ENCODE assay signal across 8 cellular contexts in genomic region chr9:131773911-131774379, GRCh38. TPM values are rescaled to one million over a fixed set of nuclear protein-coding genes. Genes with fewer than 3 reads are reported as not detected.
DNase-seq lines count a peak whose midpoint lies in the region; ATAC-seq and TF ChIP-seq lines count a peak whose summit lies in the region.

No MANE protein-coding gene starts in this region.

- in situ Hi-C loops in HAP-1 (cut with MboI; ENCODE audit: low sequenced_read_pairs), result no loop called here

- DNase-seq in AG08395 (ENCODE audit: low spot score) (peak; percentile 78), HAP-1 (ENCODE audit: low spot score in 2 of 2) (peak; percentile 56 to 82), T1000 (lab: John Stamatoyannopoulos, UW) (peak; percentile 4), fibroblast of mammary gland (ENCODE audit: low read depth) (peak; percentile 62), ovary (peak; percentile 20 to 59 (median 42)), NCI-H1694 (lab: John Stamatoyannopoulos, UW) (no peak), SHP77 treated with DMSO at 0.1 percent for 48 hours (lab: John Stamatoyannopoulos, UW) (no peak)

- TF ChIP-seq POLR2A in ovary (IDR thresholded peaks at IDR 0.05), result no peak

- H3K9me3 ChIP-seq in HAP-1, result no peaks in the 10 kb centered on the region
- no peaks in the 10 kb centered on the region for H3K9me3 ChIP-seq in ovary

- TF ChIP-seq CTCF in fibroblast of mammary gland (conservative IDR thresholded peaks at IDR 0.05; ENCODE audit: control insufficient read depth, insufficient read depth, low read depth, low read length) (no peak), ovary (IDR thresholded peaks at IDR 0.05) (no peak)

- 11 to 20% (median 14%) methylated on average over 6 of the region's 6 CpGs for WGBS in ovary, 3 donors

- ATAC-seq in GM19397 (IDR thresholded peaks at IDR 0.05; ENCODE audit: unreplicated experiment), result no peak

- H3K4me3 ChIP-seq in HAP-1 (no peak overlapping the region), fibroblast of mammary gland (ENCODE audit: control insufficient read depth, low read depth, low read length) (no peak overlapping the region), ovary (no peak overlapping the region)

- H3K27me3 ChIP-seq in HAP-1 (ENCODE audit: low read depth), result peaks cover 9% of the 10 kb centered on the region
- no peaks in the 10 kb centered on the region for H3K27me3 ChIP-seq in ovary

- intact Hi-C loops in ovary (cut with DNase I), result no loop called here

- no peak overlapping the region for H3K27ac ChIP-seq in ovary

- TF ChIP-seq EP300 in ovary (IDR thresholded peaks at IDR 0.05), result no peak

- H3K36me3 ChIP-seq in HAP-1 (replicated peaks) (no peaks in the 10 kb centered on the region), ovary (no peaks in the 10 kb centered on the region)

- H3K4me1 ChIP-seq in HAP-1 (no peaks in the 10 kb centered on the region), ovary (ENCODE audit: insufficient read depth) (no peaks in the 10 kb centered on the region)

RNA-seq across cellular contexts. Expression of gene RAPGEF1, which starts 34.1 kb away (rescaled TPM):
- 10 to 100 TPM; 17.0 to 64.4 (median 37.2) TPM for total RNA-seq in ovary
- polyA plus RNA-seq in ovary, result 10 to 100 TPM; 23.6 to 33.8 TPM

Comparison
In these comparisons a context has a peak if more than half of its experiments do, and no peak if none do; other contexts are left out.
1. DNase-seq: peak in AG08395 (single experiment), HAP-1 (2 of 2), T1000 (single experiment), fibroblast of mammary gland (single experiment) and ovary (5 of 5); none in NCI-H1694 (single experiment) and SHP77 treated with DMSO at 0.1 percent for 48 hours (single experiment).